12 cellular contexts compared by ENCODE assay signal in the genomic region with DNA sequence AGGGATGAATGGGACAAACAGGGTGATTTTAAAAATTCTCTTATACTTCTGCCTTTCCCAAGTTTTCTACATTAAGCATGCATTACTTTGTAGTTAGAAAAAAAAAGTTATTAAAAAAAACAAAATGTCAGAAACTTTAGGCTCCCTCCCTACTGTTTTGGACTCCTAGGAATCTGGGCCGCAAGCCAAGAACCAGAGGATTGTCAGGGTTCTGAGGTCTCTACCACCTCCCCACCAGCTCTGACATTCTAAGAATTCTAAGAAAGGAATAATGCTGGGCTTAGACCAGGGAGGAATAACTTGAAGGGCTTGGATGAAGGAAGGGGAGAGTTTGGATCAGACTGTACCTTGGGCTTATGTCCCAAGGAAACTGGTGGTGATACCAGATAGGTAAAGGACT. TPM values are rescaled to one million over a fixed set of nuclear protein-coding genes. Genes with fewer than 3 reads are reported as not detected.
A peak's percentile ranks its signal among the peaks of the same experiment; 100 is the strongest.
DNase-seq lines count a peak whose midpoint lies in the region; ATAC-seq and TF ChIP-seq lines count a peak whose summit lies in the region.
"Had no signal": no experiment of that assay in that cellular context is flagged by ENCODE, and none has a peak within 500 bp of the region (broad histone marks: within the 10 kb centered on the region; RNA-seq: fewer than 3 reads in every experiment).

No MANE protein-coding gene starts in this region.

- no peak overlapping the region for H3K27ac ChIP-seq in HCT116 (ENCODE audit: low read depth, low read length)

- peak overlapping the region; percentile 87; the same call in 1 of the 2 replicates for H3K4me2 ChIP-seq in HCT116 (ENCODE audit: low read length)

- peak; percentile 30 for DNase-seq in AG20443 (ENCODE audit: low spot score)
- DNase-seq in HCT116 (ENCODE audit: low read depth, low spot score): no peak
- no peak for DNase-seq in mesothelial cell of epicardium (ENCODE audit: low spot score in 2 of 2, unreplicated experiment in 2 of 2)
- no peak for DNase-seq in CD14-positive monocyte (ENCODE audit: low spot score)
- no peak for DNase-seq in COLO829 (ENCODE audit: low spot score)
- DNase-seq: NCI-H2227 treated with DMSO at 0.1 percent for 48 hours had no signal

- no peaks in the 10 kb centered on the region for H3K27me3 Mint-ChIP-seq in activated T-helper 17 cell treated with anti-CD3 and anti-CD28 coated beads, Interleukin-2, amount 50 U/mL, for 72 hours
- no peaks in the 10 kb centered on the region for H3K27me3 Mint-ChIP-seq in mesothelial cell of epicardium (ENCODE audit: low read depth)
- peaks cover 0 to 6% (median 3%) of the 10 kb centered on the region in 3 donors for H3K27me3 Mint-ChIP-seq in CD14-positive monocyte (ENCODE audit: low read depth in 3 of 3)

- RAD21 ChIA-PET in HCT116 (lab: Charles Lee; ENCODE audit: low non-redundant PET in 1 of 2, low total read pairs in 2 of 2, uncharacterized antibody in 2 of 2, unreplicated experiment in 2 of 2): no interaction called here

- H3K36me3 Mint-ChIP-seq in activated T-helper 17 cell treated with anti-CD3 and anti-CD28 coated beads, Interleukin-2, amount 50 U/mL, for 72 hours (ENCODE audit: low read depth): peaks cover 19% of the 10 kb centered on the region
- H3K36me3 Mint-ChIP-seq in mesothelial cell of epicardium (peaks cover under 1% of the 10 kb centered on the region), CD14-positive monocyte (peaks cover 5 to 14% of the 10 kb centered on the region in 2 donors)

- no peaks in the 10 kb centered on the region for H3K27me3 ChIP-seq in HCT116 (ENCODE audit: insufficient read depth, low read length)
- H3K27me3 ChIP-seq: adrenal gland, uterus had no signal

- no peak overlapping the region for H3K4me3 ChIP-seq in HCT116 (replicated peaks in 1 of 2; ENCODE audit: low read depth in 1 of 2, low read length in 2 of 2)

- no TSS peak for BruUV-seq in HCT116 (replicated peaks; lab: Mats Ljungman, UMichigan)

- TF ChIP-seq RAD21 in HCT116 (IDR thresholded peaks at IDR 0.05; ENCODE audit: low read depth): no peak

- CTCF ChIA-PET in HCT116 (lab: Charles Lee): interaction anchor here (1.8 kb wide), 1 partner anchor 31 kb away, joined by 11 read pairs; no protein-coding TSS in a partner anchor

- peak overlapping the region; percentile 73 for H3K27ac Mint-ChIP-seq in activated T-helper 17 cell treated with anti-CD3 and anti-CD28 coated beads, Interleukin-2, amount 50 U/mL, for 72 hours
- H3K27ac Mint-ChIP-seq in mesothelial cell of epicardium (peak overlapping the region; percentile 96), CD14-positive monocyte (no peak overlapping the region)

- no peak for ATAC-seq in HCT116
- no peak for ATAC-seq in activated T-helper 17 cell treated with anti-CD3 and anti-CD28 coated beads, Interleukin-2, amount 50 U/mL, for 72 hours (replicated peaks)
- no peak for ATAC-seq in GM21526 (IDR thresholded peaks at IDR 0.05; ENCODE audit: low FRiP score, unreplicated experiment)
- no peak for ATAC-seq in HG03196 (IDR thresholded peaks at IDR 0.05; ENCODE audit: unreplicated experiment)
- ATAC-seq: Right ventricle myocardium inferior had no signal

- no peaks in the 10 kb centered on the region for H4K20me1 ChIP-seq in HCT116 (ENCODE audit: insufficient read depth)

- H3K9me3 ChIP-seq in HCT116 (ENCODE audit: control insufficient read depth in 1 of 2, insufficient read depth in 1 of 2, low read depth in 1 of 2, low read length in 2 of 2): no peaks in the 10 kb centered on the region
- H3K9me3 ChIP-seq: adrenal gland, uterus had no signal

- TF ChIP-seq CTCF in HCT116 (IDR thresholded peaks at IDR 0.05 in 2 of 3, conservative IDR thresholded peaks at IDR 0.05 in 1 of 3; ENCODE audit: borderline replicate concordance in 1 of 3, insufficient read depth in 1 of 3, low read depth in 2 of 3, low read length in 2 of 3): no peak
- TF ChIP-seq CTCF in mesothelial cell of epicardium (IDR thresholded peaks at IDR 0.05; ENCODE audit: unreplicated experiment): no peak
- no peak for TF ChIP-seq CTCF in CD14-positive monocyte (IDR thresholded peaks at IDR 0.05)

- peaks cover 5 to 17% of the 10 kb centered on the region in 2 experiments; a peak in 3 of 4 replicates for H3K36me3 ChIP-seq in HCT116 (ENCODE audit: control insufficient read depth in 1 of 2, insufficient read depth in 2 of 2, low read length in 2 of 2)
- H3K36me3 ChIP-seq: adrenal gland, uterus had no signal

- peak overlapping the region; percentile 98 for H3K4me3 Mint-ChIP-seq in activated T-helper 17 cell treated with anti-CD3 and anti-CD28 coated beads, Interleukin-2, amount 50 U/mL, for 72 hours
- H3K4me3 Mint-ChIP-seq in mesothelial cell of epicardium (peak overlapping the region; percentile 77), CD14-positive monocyte (peak overlapping the region in 1 of 2 donors; percentile 35)

- H2AFZ ChIP-seq in HCT116 (ENCODE audit: low read depth, low read length, poor library complexity, severe bottlenecking): no peak overlapping the region

- intact Hi-C loops in HCT116 (cut with micrococcal nuclease): no loop called here
- intact Hi-C loops in CD14-positive monocyte (cut with micrococcal nuclease): no loop called here

- TF ChIP-seq POLR2A in HCT116 (IDR thresholded peaks at IDR 0.05; ENCODE audit: borderline replicate concordance, extremely low read depth, insufficient read depth, insufficient read length): no peak

- H3K4me1 ChIP-seq in HCT116 (ENCODE audit: control insufficient read depth in 1 of 2, insufficient read depth in 2 of 2, low read length in 2 of 2): peaks cover 27 to 60% of the 10 kb centered on the region in 2 experiments; a peak in 3 of 4 replicates

- POLR2A ChIA-PET in HCT116 (lab: Charles Lee): interaction anchor here (3.0 kb wide), 1 partner anchor 23 kb away, joined by 16 read pairs; the partner anchor contains the start of gene TPM2

- H3K79me2 ChIP-seq in HCT116 (ENCODE audit: insufficient read depth, low read length): peaks cover 28% of the 10 kb centered on the region; the same call in 1 of the 2 replicates

- no peak overlapping the region for H3K9ac ChIP-seq in HCT116 (ENCODE audit: low read length)

- H3K9me2 ChIP-seq in HCT116 (ENCODE audit: insufficient read depth): no peaks in the 10 kb centered on the region

- peaks cover 35% of the 10 kb centered on the region for H3K4me1 Mint-ChIP-seq in activated T-helper 17 cell treated with anti-CD3 and anti-CD28 coated beads, Interleukin-2, amount 50 U/mL, for 72 hours
- H3K4me1 Mint-ChIP-seq in mesothelial cell of epicardium (peaks cover 37% of the 10 kb centered on the region), CD14-positive monocyte (peaks cover 38% of the 10 kb centered on the region)

- no peaks in the 10 kb centered on the region for H3K9me3 Mint-ChIP-seq in activated T-helper 17 cell treated with anti-CD3 and anti-CD28 coated beads, Interleukin-2, amount 50 U/mL, for 72 hours
- H3K9me3 Mint-ChIP-seq in mesothelial cell of epicardium (no peaks in the 10 kb centered on the region), CD14-positive monocyte (peaks cover 0 to 3% (median 1%) of the 10 kb centered on the region in 7 donors)

TF ChIP-seq in HCT116, 20 proteins besides CTCF, POLR2A, EP300 and RAD21:
- no peak for TF ChIP-seq YY1 (IDR thresholded peaks at IDR 0.05; ENCODE audit: extremely low read depth, insufficient replicate concordance, low read depth, low read length)
- TF ChIP-seq TCF7L2 (IDR thresholded peaks at IDR 0.05; ENCODE audit: borderline replicate concordance, extremely low read depth, insufficient read depth, insufficient read length): no peak
- no peak for TF ChIP-seq POLR2AphosphoS5 (IDR thresholded peaks at IDR 0.05; ENCODE audit: low read depth, low read length)

RNA-seq across cellular contexts. Expression of gene ARHGEF39, which starts 1.1 kb away (rescaled TPM):
- 29.8 TPM for total RNA-seq in HCT116 (2021; ENCODE audit: unreplicated experiment)
- 18.1 and 23.4 TPM in 2 replicates for polyA plus RNA-seq in HCT116 (2012)
- total RNA-seq in activated T-helper 17 cell treated with anti-CD3 and anti-CD28 coated beads, Interleukin-2, amount 50 U/mL, for 72 hours: 10 to 100 TPM in 1 of 2 donors, 1 to 10 TPM in 1; 9.4 to 16.1 TPM
- total RNA-seq in mesothelial cell of epicardium: 6.3 to 8.0 TPM (median 6.5 TPM) in 3 replicates
- under 1 TPM; 0.13 to 0.42 TPM for polyA plus RNA-seq in CD14-positive monocyte

RNA-seq across cellular contexts. Expression of gene CA9, which starts 7.7 kb away (rescaled TPM):
- total RNA-seq in HCT116 (2021; ENCODE audit: unreplicated experiment): 8.5 TPM
- polyA plus RNA-seq in HCT116 (2012): 27.6 and 29.4 TPM in 2 replicates
- total RNA-seq in activated T-helper 17 cell treated with anti-CD3 and anti-CD28 coated beads, Interleukin-2, amount 50 U/mL, for 72 hours: 10 to 100 TPM in 1 of 2 donors, under 1 TPM in 1; 0.89 to 31.7 TPM
- total RNA-seq in mesothelial cell of epicardium: 1.1 to 2.3 TPM (median 1.7 TPM) in 3 replicates
- polyA plus RNA-seq in CD14-positive monocyte: not detected

RNA-seq across cellular contexts. Expression of gene CCDC107, which starts 8.0 kb away (rescaled TPM):
- 11.1 TPM for total RNA-seq in HCT116 (2021; ENCODE audit: unreplicated experiment)
- polyA plus RNA-seq in HCT116 (2012): 10.3 and 11.1 TPM in 2 replicates
- total RNA-seq in activated T-helper 17 cell treated with anti-CD3 and anti-CD28 coated beads, Interleukin-2, amount 50 U/mL, for 72 hours: 10 to 100 TPM; 17.5 to 19.8 TPM
- total RNA-seq in mesothelial cell of epicardium: 16.7 to 17.8 TPM (median 17.0 TPM) in 3 replicates
- polyA plus RNA-seq in CD14-positive monocyte: 10 to 100 TPM; 23.2 to 32.6 TPM

RNA-seq across cellular contexts. Expression of gene RMRP, which starts 8.2 kb away (rescaled TPM):
- total RNA-seq in HCT116 (2021; ENCODE audit: unreplicated experiment): 30,969 TPM
- 23.0 and 89.1 TPM in 2 replicates for polyA plus RNA-seq in HCT116 (2012)
- over 10,000 TPM in 1 of 2 donors, 1,000 to 10,000 TPM in 1; 5,785 to 10,768 TPM for total RNA-seq in activated T-helper 17 cell treated with anti-CD3 and anti-CD28 coated beads, Interleukin-2, amount 50 U/mL, for 72 hours
- total RNA-seq in mesothelial cell of epicardium: 20,234 to 21,305 TPM (median 21,148 TPM) in 3 replicates
- 10 to 100 TPM in 1 of 2 donors, not detected in 1; 13.3 TPM for polyA plus RNA-seq in CD14-positive monocyte

RNA-seq across cellular contexts. Expression of gene SIT1, which starts 15.3 kb away (rescaled TPM):
- total RNA-seq in HCT116 (2021; ENCODE audit: unreplicated experiment) (not detected), mesothelial cell of epicardium (not detected in 3 replicates)
- not detected in 2 replicates for polyA plus RNA-seq in HCT116 (2012)
- 100 to 1,000 TPM in 1 of 2 donors, 10 to 100 TPM in 1; 97.0 to 135 TPM for total RNA-seq in activated T-helper 17 cell treated with anti-CD3 and anti-CD28 coated beads, Interleukin-2, amount 50 U/mL, for 72 hours
- under 1 TPM; 0.27 to 0.36 TPM for polyA plus RNA-seq in CD14-positive monocyte
- total RNA-seq: Right ventricle myocardium inferior had no signal

Comparison
In these comparisons a context has a peak if more than half of its experiments do, and no peak if none do; other contexts are left out.
1. H3K27ac Mint-ChIP-seq: peak in activated T-helper 17 cell treated with anti-CD3 and anti-CD28 coated beads, Interleukin-2, amount 50 U/mL, for 72 hours (single experiment) and mesothelial cell of epicardium (single experiment); none in CD14-positive monocyte (0 of 7).